1 cellular context compared by ENCODE assay signal in genomic region chr19:45506991-45507863, GRCh38.
A peak's percentile ranks its signal among the peaks of the same experiment; 100 is the strongest.
TF ChIP-seq lines count a peak whose summit lies in the region.

TSS of gene VASP (plus strand) at chr19:45507479. CDS start at chr19:45507772, 293 bp downstream.

TF ChIP-seq in HepG2, 621 proteins besides CTCF, POLR2A, EP300 and RAD21 (continued from another document and continues in another):
- TF ChIP-seq, protein P1, sequence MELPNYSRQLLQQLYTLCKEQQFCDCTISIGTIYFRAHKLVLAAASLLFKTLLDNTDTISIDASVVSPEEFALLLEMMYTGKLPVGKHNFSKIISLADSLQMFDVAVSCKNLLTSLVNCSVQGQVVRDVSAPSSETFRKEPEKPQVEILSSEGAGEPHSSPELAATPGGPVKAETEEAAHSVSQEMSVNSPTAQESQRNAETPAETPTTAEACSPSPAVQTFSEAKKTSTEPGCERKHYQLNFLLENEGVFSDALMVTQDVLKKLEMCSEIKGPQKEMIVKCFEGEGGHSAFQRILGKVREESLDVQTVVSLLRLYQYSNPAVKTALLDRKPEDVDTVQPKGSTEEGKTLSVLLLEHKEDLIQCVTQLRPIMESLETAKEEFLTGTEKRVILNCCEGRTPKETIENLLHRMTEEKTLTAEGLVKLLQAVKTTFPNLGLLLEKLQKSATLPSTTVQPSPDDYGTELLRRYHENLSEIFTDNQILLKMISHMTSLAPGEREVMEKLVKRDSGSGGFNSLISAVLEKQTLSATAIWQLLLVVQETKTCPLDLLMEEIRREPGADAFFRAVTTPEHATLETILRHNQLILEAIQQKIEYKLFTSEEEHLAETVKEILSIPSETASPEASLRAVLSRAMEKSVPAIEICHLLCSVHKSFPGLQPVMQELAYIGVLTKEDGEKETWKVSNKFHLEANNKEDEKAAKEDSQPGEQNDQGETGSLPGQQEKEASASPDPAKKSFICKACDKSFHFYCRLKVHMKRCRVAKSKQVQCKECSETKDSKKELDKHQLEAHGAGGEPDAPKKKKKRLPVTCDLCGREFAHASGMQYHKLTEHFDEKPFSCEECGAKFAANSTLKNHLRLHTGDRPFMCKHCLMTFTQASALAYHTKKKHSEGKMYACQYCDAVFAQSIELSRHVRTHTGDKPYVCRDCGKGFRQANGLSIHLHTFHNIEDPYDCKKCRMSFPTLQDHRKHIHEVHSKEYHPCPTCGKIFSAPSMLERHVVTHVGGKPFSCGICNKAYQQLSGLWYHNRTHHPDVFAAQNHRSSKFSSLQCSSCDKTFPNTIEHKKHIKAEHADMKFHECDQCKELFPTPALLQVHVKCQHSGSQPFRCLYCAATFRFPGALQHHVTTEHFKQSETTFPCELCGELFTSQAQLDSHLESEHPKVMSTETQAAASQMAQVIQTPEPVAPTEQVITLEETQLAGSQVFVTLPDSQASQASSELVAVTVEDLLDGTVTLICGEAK (IDR thresholded peaks at IDR 0.05), result no peak
- TF ChIP-seq, protein P1 (CRISPR knock-in tag; IDR thresholded peaks at IDR 0.05), result peak; percentile 63; the same call in 1 of the 2 replicates
- TF ChIP-seq ZBTB14 (CRISPR knock-in tag; IDR thresholded peaks at IDR 0.05) (0 out of 2 replicates have a peak, but pooled peaks have one; percentile 29), REPIN1 (CRISPR knock-in tag; IDR thresholded peaks at IDR 0.05; ENCODE audit: borderline replicate concordance, low read depth) (peak; percentile 75), ZNF878 (CRISPR knock-in tag; IDR thresholded peaks at IDR 0.05) (0 out of 2 replicates have a peak, but pooled peaks have one; percentile 46), ZNF766 (CRISPR knock-in tag; IDR thresholded peaks at IDR 0.05; ENCODE audit: borderline replicate concordance) (0 out of 2 replicates have a peak, but pooled peaks have one; percentile 71), YEATS2 (CRISPR knock-in tag; IDR thresholded peaks at IDR 0.05; ENCODE audit: borderline replicate concordance) (no peak; the same call in 1 of the 2 replicates), ZNF329 (CRISPR knock-in tag; IDR thresholded peaks at IDR 0.05; ENCODE audit: low read depth) (peak; percentile 46; the same call in 1 of the 2 replicates), ZNF629 (CRISPR knock-in tag; conservative IDR thresholded peaks at IDR 0.05) (peak; percentile 51; the same call in 1 of the 2 replicates), HDAC6 (IDR thresholded peaks at IDR 0.05; ENCODE audit: low read depth, low read length) (no peak), PPARG (CRISPR knock-in tag; conservative IDR thresholded peaks at IDR 0.05) (0 out of 2 replicates have a peak, but pooled peaks have one; percentile 23), KLF11 (CRISPR knock-in tag; IDR thresholded peaks at IDR 0.05) (0 out of 2 replicates have a peak, but pooled peaks have one; percentile 25), LCORL (IDR thresholded peaks at IDR 0.05) (no peak), LCORL (CRISPR knock-in tag; IDR thresholded peaks at IDR 0.05) (peak; percentile 74; the same call in 1 of the 2 replicates), SNAPC4 (CRISPR knock-in tag; IDR thresholded peaks at IDR 0.05) (no peak), ZNF850 (CRISPR knock-in tag; conservative IDR thresholded peaks at IDR 0.05) (0 out of 2 replicates have a peak, but pooled peaks have one; percentile 30), ZNF431 (CRISPR knock-in tag; IDR thresholded peaks at IDR 0.05; ENCODE audit: borderline replicate concordance, low read depth) (no peak), ZBTB20 (CRISPR knock-in tag; IDR thresholded peaks at IDR 0.05; ENCODE audit: borderline replicate concordance, low read depth) (peak; percentile 20; the same call in 1 of the 2 replicates), ZNF24 (IDR thresholded peaks at IDR 0.05) (no peak), MXD4 (CRISPR knock-in tag; IDR thresholded peaks at IDR 0.05) (peak; percentile 58; the same call in 1 of the 2 replicates), ZNF761 (CRISPR knock-in tag; conservative IDR thresholded peaks at IDR 0.05) (no peak), ZNF687 (CRISPR knock-in tag; IDR thresholded peaks at IDR 0.05) (peak; percentile 55)
- TF ChIP-seq, protein P2, sequence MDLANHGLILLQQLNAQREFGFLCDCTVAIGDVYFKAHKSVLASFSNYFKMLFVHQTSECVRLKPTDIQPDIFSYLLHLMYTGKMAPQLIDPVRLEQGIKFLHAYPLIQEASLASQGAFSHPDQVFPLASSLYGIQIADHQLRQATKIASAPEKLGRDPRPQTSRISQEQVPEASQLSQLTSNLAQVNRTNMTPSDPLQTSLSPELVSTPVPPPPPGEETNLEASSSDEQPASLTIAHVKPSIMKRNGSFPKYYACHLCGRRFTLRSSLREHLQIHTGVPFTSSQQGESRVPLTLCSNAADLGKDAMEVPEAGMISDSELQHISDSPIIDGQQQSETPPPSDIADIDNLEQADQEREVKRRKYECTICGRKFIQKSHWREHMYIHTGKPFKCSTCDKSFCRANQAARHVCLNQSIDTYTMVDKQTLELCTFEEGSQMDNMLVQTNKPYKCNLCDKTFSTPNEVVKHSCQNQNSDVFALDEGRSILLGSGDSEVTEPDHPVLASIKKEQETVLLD (CRISPR knock-in tag; IDR thresholded peaks at IDR 0.05; ENCODE audit: low read depth), result peak; percentile 42; the same call in 1 of the 2 replicates
- TF ChIP-seq, protein P3, sequence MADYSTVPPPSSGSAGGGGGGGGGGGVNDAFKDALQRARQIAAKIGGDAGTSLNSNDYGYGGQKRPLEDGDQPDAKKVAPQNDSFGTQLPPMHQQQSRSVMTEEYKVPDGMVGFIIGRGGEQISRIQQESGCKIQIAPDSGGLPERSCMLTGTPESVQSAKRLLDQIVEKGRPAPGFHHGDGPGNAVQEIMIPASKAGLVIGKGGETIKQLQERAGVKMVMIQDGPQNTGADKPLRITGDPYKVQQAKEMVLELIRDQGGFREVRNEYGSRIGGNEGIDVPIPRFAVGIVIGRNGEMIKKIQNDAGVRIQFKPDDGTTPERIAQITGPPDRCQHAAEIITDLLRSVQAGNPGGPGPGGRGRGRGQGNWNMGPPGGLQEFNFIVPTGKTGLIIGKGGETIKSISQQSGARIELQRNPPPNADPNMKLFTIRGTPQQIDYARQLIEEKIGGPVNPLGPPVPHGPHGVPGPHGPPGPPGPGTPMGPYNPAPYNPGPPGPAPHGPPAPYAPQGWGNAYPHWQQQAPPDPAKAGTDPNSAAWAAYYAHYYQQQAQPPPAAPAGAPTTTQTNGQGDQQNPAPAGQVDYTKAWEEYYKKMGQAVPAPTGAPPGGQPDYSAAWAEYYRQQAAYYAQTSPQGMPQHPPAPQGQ (CRISPR knock-in tag; IDR thresholded peaks at IDR 0.05; ENCODE audit: borderline replicate concordance), result no peak
- TF ChIP-seq, protein P4, sequence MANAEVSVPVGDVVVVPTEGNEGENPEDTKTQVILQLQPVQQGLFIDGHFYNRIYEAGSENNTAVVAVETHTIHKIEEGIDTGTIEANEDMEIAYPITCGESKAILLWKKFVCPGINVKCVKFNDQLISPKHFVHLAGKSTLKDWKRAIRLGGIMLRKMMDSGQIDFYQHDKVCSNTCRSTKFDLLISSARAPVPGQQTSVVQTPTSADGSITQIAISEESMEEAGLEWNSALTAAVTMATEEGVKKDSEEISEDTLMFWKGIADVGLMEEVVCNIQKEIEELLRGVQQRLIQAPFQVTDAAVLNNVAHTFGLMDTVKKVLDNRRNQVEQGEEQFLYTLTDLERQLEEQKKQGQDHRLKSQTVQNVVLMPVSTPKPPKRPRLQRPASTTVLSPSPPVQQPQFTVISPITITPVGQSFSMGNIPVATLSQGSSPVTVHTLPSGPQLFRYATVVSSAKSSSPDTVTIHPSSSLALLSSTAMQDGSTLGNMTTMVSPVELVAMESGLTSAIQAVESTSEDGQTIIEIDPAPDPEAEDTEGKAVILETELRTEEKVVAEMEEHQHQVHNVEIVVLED (CRISPR knock-in tag; IDR thresholded peaks at IDR 0.05; ENCODE audit: borderline replicate concordance), result 0 out of 2 replicates have a peak, but pooled peaks have one; percentile 7
- TF ChIP-seq, protein P5, sequence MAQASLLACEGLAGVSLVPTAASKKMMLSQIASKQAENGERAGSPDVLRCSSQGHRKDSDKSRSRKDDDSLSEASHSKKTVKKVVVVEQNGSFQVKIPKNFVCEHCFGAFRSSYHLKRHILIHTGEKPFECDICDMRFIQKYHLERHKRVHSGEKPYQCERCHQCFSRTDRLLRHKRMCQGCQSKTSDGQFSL (CRISPR knock-in tag; IDR thresholded peaks at IDR 0.05), result peak; percentile 72
